ENCODE assay signal across 34 cellular contexts in the genomic region with DNA sequence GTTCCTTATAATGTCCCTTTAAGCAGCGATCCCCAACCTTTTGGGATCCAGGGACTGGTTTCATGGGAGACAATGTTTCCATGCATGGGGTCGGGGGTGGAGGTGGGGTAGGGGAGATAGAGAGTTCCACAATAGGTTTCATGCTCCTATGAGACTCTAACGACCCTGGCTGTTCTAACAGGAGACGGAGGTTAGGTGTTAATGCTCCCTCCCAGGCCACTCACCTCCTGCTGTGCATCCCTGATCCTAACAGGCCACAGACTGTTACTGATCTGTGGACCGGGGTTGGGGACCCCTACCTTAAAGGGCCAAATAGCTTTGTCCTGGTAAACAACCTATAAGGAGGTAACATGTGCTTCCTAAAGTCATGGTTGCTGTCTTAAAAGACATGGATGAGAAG.
"Had no signal": no experiment of that assay in that cellular context is flagged by ENCODE, and none has a peak within 500 bp of the region (broad histone marks: within the 10 kb centered on the region; RNA-seq: fewer than 3 reads in every experiment).

No MANE protein-coding gene starts in this region.

- H3K4me3 ChIP-seq: coronary artery, esophagus squamous epithelium, gastroesophageal sphincter, heart right ventricle had no signal

- H3K9me3 Mint-ChIP-seq: activated CD4-positive, alpha-beta memory T cell treated with anti-CD3 and anti-CD28 coated beads for 36 hours; activated CD4-positive, alpha-beta T cell treated with anti-CD3 and anti-CD28 coated beads, Interleukin-2, amount 10 ng/mL, durations not matched to agents 24 days and 14 days; activated naive CD4-positive, alpha-beta T cell treated with anti-CD3 and anti-CD28 coated beads, Interleukin-2, amount 10 ng/mL, durations not matched to agents 7 days and 5 days; activated T-helper 1 cell treated with anti-CD3 and anti-CD28 coated beads, Interleukin-12 subunit alpha, Interleukin-12 subunit beta, Interleukin-2, Interleukin-4 antibody, amounts not matched to agents 30 ng/mL and 10 ng/mL and 1 ng/mL, durations not matched to agents 14 hours and 24 hours and 36 hours; activated T-helper 2 cell treated with anti-CD3 and anti-CD28 coated beads, Interferon-gamma antibody, Interleukin-2, Interleukin-4, amounts not matched to agents 10 μg/mL and 5 μg/mL and 100 μg/mL, durations not matched to agents 14 hours and 24 hours and 36 hours; central memory CD8-positive, alpha-beta T cell; T-helper 2 cell treated with Interferon-gamma antibody and Interleukin-4, amounts not matched to agents 5 μg/mL and 100 μg/mL, for 36 hours had no signal

- H3K27me3 ChIP-seq: brain microvascular endothelial cell, esophagus squamous epithelium, gastroesophageal sphincter, heart right ventricle had no signal

- H3K27me3 Mint-ChIP-seq: activated CD4-positive, alpha-beta memory T cell treated with anti-CD3 and anti-CD28 coated beads for 36 hours; activated CD4-positive, alpha-beta T cell treated with anti-CD3 and anti-CD28 coated beads for 36 hours; activated CD4-positive, alpha-beta T cell treated with anti-CD3 and anti-CD28 coated beads, Interleukin-2, amount 10 ng/mL, durations not matched to agents 24 days and 14 days; activated CD8-positive, alpha-beta memory T cell treated with anti-CD3 and anti-CD28 coated beads, Interleukin-2, amount 10 ng/mL, durations not matched to agents 7 days and 5 days; activated naive CD4-positive, alpha-beta T cell treated with anti-CD3 and anti-CD28 coated beads, Interleukin-2, amount 10 ng/mL, durations not matched to agents 7 days and 5 days; activated naive CD8-positive, alpha-beta T cell; central memory CD8-positive, alpha-beta T cell; effector memory CD8-positive, alpha-beta T cell; T-helper 17 cell had no signal

- H3K4me3 Mint-ChIP-seq: activated CD4-positive, alpha-beta memory T cell treated with anti-CD3 and anti-CD28 coated beads for 36 hours; activated CD4-positive, alpha-beta T cell treated with anti-CD3 and anti-CD28 coated beads for 36 hours; activated CD4-positive, alpha-beta T cell treated with anti-CD3 and anti-CD28 coated beads, Interleukin-2, amount 10 ng/mL, durations not matched to agents 24 days and 14 days; activated CD8-positive, alpha-beta memory T cell treated with anti-CD3 and anti-CD28 coated beads, Interleukin-2, amount 10 ng/mL, durations not matched to agents 7 days and 5 days; activated CD8-positive, alpha-beta T cell treated with anti-CD3 and anti-CD28 coated beads, Interleukin-2, amount 10 ng/mL, durations not matched to agents 7 days and 5 days; activated naive CD4-positive, alpha-beta T cell treated with anti-CD3 and anti-CD28 coated beads, Interleukin-2, amount 10 ng/mL, durations not matched to agents 7 days and 5 days; activated naive CD8-positive, alpha-beta T cell; activated T-helper 1 cell treated with anti-CD3 and anti-CD28 coated beads, Interleukin-12 subunit alpha, Interleukin-12 subunit beta, Interleukin-2, Interleukin-4 antibody, amounts not matched to agents 30 ng/mL and 10 ng/mL and 1 ng/mL, durations not matched to agents 14 hours and 24 hours and 36 hours; central memory CD8-positive, alpha-beta T cell; effector memory CD8-positive, alpha-beta T cell; T-helper 17 cell; T-helper 2 cell treated with Interferon-gamma antibody and Interleukin-4, amounts not matched to agents 5 μg/mL and 100 μg/mL, for 36 hours had no signal

- H3K4me1 Mint-ChIP-seq: activated CD4-positive, alpha-beta T cell treated with anti-CD3 and anti-CD28 coated beads for 36 hours; activated CD4-positive, alpha-beta T cell treated with anti-CD3 and anti-CD28 coated beads, Interleukin-2, amount 10 ng/mL, durations not matched to agents 24 days and 14 days; activated CD8-positive, alpha-beta memory T cell treated with anti-CD3 and anti-CD28 coated beads, Interleukin-2, amount 10 ng/mL, durations not matched to agents 7 days and 5 days; activated naive CD4-positive, alpha-beta T cell treated with anti-CD3 and anti-CD28 coated beads, Interleukin-2, amount 10 ng/mL, durations not matched to agents 7 days and 5 days; central memory CD8-positive, alpha-beta T cell; T-helper 17 cell had no signal

- H3K36me3 ChIP-seq: brain microvascular endothelial cell, esophagus squamous epithelium, gastroesophageal sphincter, heart right ventricle, WERI-Rb-1 had no signal

- H3K4me1 ChIP-seq: esophagus squamous epithelium, gastroesophageal sphincter, heart right ventricle had no signal

- H3K36me3 Mint-ChIP-seq: activated CD4-positive, alpha-beta memory T cell treated with anti-CD3 and anti-CD28 coated beads for 36 hours; activated CD8-positive, alpha-beta memory T cell treated with anti-CD3 and anti-CD28 coated beads, Interleukin-2, amount 10 ng/mL, durations not matched to agents 7 days and 5 days; activated naive CD4-positive, alpha-beta T cell treated with anti-CD3 and anti-CD28 coated beads, Interleukin-2, amount 10 ng/mL, durations not matched to agents 7 days and 5 days; activated naive CD8-positive, alpha-beta T cell had no signal

- H3K9me3 ChIP-seq: esophagus squamous epithelium, gastroesophageal sphincter, heart right ventricle had no signal

- DNase-seq: activated CD4-positive, alpha-beta memory T cell treated with anti-CD3 and anti-CD28 coated beads for 36 hours; activated CD4-positive, alpha-beta T cell treated with anti-CD3 and anti-CD28 coated beads for 36 hours; activated CD4-positive, alpha-beta T cell treated with anti-CD3 and anti-CD28 coated beads, Interleukin-2, amount 10 ng/mL, durations not matched to agents 24 days and 14 days; activated CD4-positive, CD25-positive, alpha-beta regulatory T cell; activated CD4-positive, CD25-positive, alpha-beta regulatory T cell treated with anti-CD3 and anti-CD28 coated beads, Interleukin-2, amount 50 U/mL, for 72 hours; activated CD8-positive, alpha-beta memory T cell treated with anti-CD3 and anti-CD28 coated beads, Interleukin-2, amount 10 ng/mL, durations not matched to agents 7 days and 5 days; activated CD8-positive, alpha-beta memory T cell treated with anti-CD3 and anti-CD28 coated beads, Interleukin-2, amount 50 U/mL, for 4 hours; activated CD8-positive, alpha-beta T cell treated with anti-CD3 and anti-CD28 coated beads, Interleukin-2, amount 10 ng/mL, durations not matched to agents 7 days and 5 days; activated gamma-delta T cell; activated naive CD4-positive, alpha-beta T cell; activated naive CD4-positive, alpha-beta T cell treated with anti-CD3 and anti-CD28 coated beads, Interleukin-2, amount 10 ng/mL, durations not matched to agents 7 days and 5 days; activated T-cell treated with anti-CD3 and anti-CD28 coated beads, Interleukin-2, amount 50 U/mL, for 1 hour; activated T-cell treated with anti-CD3 and anti-CD28 coated beads, Interleukin-2, amount 50 U/mL, for 48 hours; amniotic stem cell; anterior cingulate cortex; brain microvascular endothelial cell; dermis blood vessel endothelial cell; effector CD4-positive, alpha-beta T cell; effector memory CD8-positive, alpha-beta T cell; esophagus squamous epithelium; foreskin melanocyte; heart right ventricle; T-helper 1 cell; T-helper 17 cell; T1000; WERI-Rb-1 had no signal

- H3K27ac ChIP-seq: brain microvascular endothelial cell, coronary artery, epithelial cell of prostate, esophagus squamous epithelium, gastroesophageal sphincter, heart right ventricle, WERI-Rb-1 had no signal

- H3K27ac Mint-ChIP-seq: activated CD4-positive, alpha-beta memory T cell treated with anti-CD3 and anti-CD28 coated beads for 36 hours; activated CD4-positive, alpha-beta T cell treated with anti-CD3 and anti-CD28 coated beads for 36 hours; activated CD4-positive, alpha-beta T cell treated with anti-CD3 and anti-CD28 coated beads, Interleukin-2, amount 10 ng/mL, durations not matched to agents 24 days and 14 days; activated CD8-positive, alpha-beta memory T cell treated with anti-CD3 and anti-CD28 coated beads, Interleukin-2, amount 10 ng/mL, durations not matched to agents 7 days and 5 days; activated CD8-positive, alpha-beta T cell treated with anti-CD3 and anti-CD28 coated beads, Interleukin-2, amount 10 ng/mL, durations not matched to agents 7 days and 5 days; activated naive CD4-positive, alpha-beta T cell treated with anti-CD3 and anti-CD28 coated beads, Interleukin-2, amount 10 ng/mL, durations not matched to agents 7 days and 5 days; activated naive CD8-positive, alpha-beta T cell; activated T-helper 1 cell treated with anti-CD3 and anti-CD28 coated beads, Interleukin-12 subunit alpha, Interleukin-12 subunit beta, Interleukin-2, Interleukin-4 antibody, amounts not matched to agents 30 ng/mL and 10 ng/mL and 1 ng/mL, durations not matched to agents 14 hours and 24 hours and 36 hours; activated T-helper 2 cell treated with anti-CD3 and anti-CD28 coated beads, Interferon-gamma antibody, Interleukin-2, Interleukin-4, amounts not matched to agents 10 μg/mL and 5 μg/mL and 100 μg/mL, durations not matched to agents 14 hours and 24 hours and 36 hours; effector memory CD8-positive, alpha-beta T cell; T-helper 17 cell; T-helper 2 cell treated with Interferon-gamma antibody and Interleukin-4, amounts not matched to agents 5 μg/mL and 100 μg/mL, for 36 hours had no signal
